Comparison of ENCODE assay signal across 10 cellular contexts in the genomic region with DNA sequence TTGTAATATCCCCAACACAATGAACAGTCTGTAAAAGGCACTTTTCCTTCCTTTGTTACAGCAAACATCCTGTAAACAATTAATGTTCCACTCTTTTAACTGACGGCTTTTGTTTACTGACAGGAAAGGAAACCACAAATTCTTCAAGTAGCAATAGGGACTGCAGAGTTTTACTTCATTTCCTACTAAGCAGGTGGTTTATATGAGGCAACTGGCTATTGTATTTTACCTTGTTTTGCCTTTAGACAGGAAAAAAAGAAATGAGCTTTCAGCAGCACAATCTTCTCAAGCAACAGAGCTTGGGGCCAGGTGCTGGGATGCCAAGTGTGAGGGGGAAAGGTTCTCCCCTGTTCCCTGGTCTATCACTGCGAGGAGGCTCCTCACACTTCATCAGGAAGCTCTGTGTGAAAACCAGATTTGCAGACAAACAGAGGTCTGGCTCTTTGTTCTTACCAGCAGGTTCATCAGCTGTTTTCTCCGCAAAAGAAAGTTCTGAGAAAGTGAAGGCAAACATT. TPM values are rescaled to one million over a fixed set of nuclear protein-coding genes. Genes with fewer than 3 reads are reported as not detected.
DNase-seq lines count a peak whose midpoint lies in the region; ATAC-seq lines count a peak whose summit lies in the region.
"Had no signal": no experiment of that assay in that cellular context is flagged by ENCODE, and none has a peak within 500 bp of the region (broad histone marks: within the 10 kb centered on the region; RNA-seq: fewer than 3 reads in every experiment).

No MANE protein-coding gene starts in this region.

- H3K27ac Mint-ChIP-seq in activated T-helper 17 cell treated with anti-CD3 and anti-CD28 coated beads, Interleukin-2, amount 50 U/mL, for 72 hours = peak overlapping the region; percentile 83

- DNase-seq in NCI-H1436 (lab: John Stamatoyannopoulos, UW) (peak; percentile 45), NCI-H1436 treated with DMSO at 0.1 percent for 48 hours (lab: John Stamatoyannopoulos, UW) (no peak), pulmonary artery endothelial cell (ENCODE audit: low read depth, low spot score) (peak; percentile 35), D341Med (ENCODE audit: low spot score) (no peak), T-helper 9 cell (no peak), NCI-H1417 treated with DMSO at 0.1 percent for 48 hours (lab: John Stamatoyannopoulos, UW) (no peak)
- DNase-seq: IMR-90; stimulated activated CD4-positive, alpha-beta T cell treated with anti-CD3 and anti-CD28 coated beads, Interleukin-4, amount 100 ng/mL, for 24 hours had no signal

- peak overlapping the region; percentile 70 for H3K4me3 Mint-ChIP-seq in activated T-helper 17 cell treated with anti-CD3 and anti-CD28 coated beads, Interleukin-2, amount 50 U/mL, for 72 hours

- H3K4me1 Mint-ChIP-seq in activated T-helper 17 cell treated with anti-CD3 and anti-CD28 coated beads, Interleukin-2, amount 50 U/mL, for 72 hours = peaks cover 38% of the 10 kb centered on the region

- H3K36me3 Mint-ChIP-seq in activated T-helper 17 cell treated with anti-CD3 and anti-CD28 coated beads, Interleukin-2, amount 50 U/mL, for 72 hours (ENCODE audit: low read depth) = no peaks in the 10 kb centered on the region

- H3K9me3 Mint-ChIP-seq in activated T-helper 17 cell treated with anti-CD3 and anti-CD28 coated beads, Interleukin-2, amount 50 U/mL, for 72 hours = peaks cover 4% of the 10 kb centered on the region

- no peaks in the 10 kb centered on the region for H3K27me3 Mint-ChIP-seq in activated T-helper 17 cell treated with anti-CD3 and anti-CD28 coated beads, Interleukin-2, amount 50 U/mL, for 72 hours

- ATAC-seq in HG03097 (IDR thresholded peaks at IDR 0.05; ENCODE audit: low FRiP score, unreplicated experiment) = peak; percentile 82
- no peak for ATAC-seq in activated T-helper 17 cell treated with anti-CD3 and anti-CD28 coated beads, Interleukin-2, amount 50 U/mL, for 72 hours (replicated peaks)

RNA-seq across cellular contexts. Expression of gene SIPA1L2, which starts 51.2 kb away (rescaled TPM):
- 10 to 100 TPM in 1 of 2 donors, 1 to 10 TPM in 1; 2.9 to 19.1 TPM for total RNA-seq in activated T-helper 17 cell treated with anti-CD3 and anti-CD28 coated beads, Interleukin-2, amount 50 U/mL, for 72 hours
- 9.9 and 20.6 TPM in 2 replicates for total RNA-seq in pulmonary artery endothelial cell

Comparison
In these comparisons a context has a peak if more than half of its experiments do, and no peak if none do; other contexts are left out.
1. DNase-seq: peak in NCI-H1436 (single experiment) and pulmonary artery endothelial cell (single experiment); none in NCI-H1436 treated with DMSO at 0.1 percent for 48 hours (single experiment), D341Med (single experiment), T-helper 9 cell (single experiment) and NCI-H1417 treated with DMSO at 0.1 percent for 48 hours (single experiment).